19 cellular contexts compared by ENCODE assay signal in the genomic region with DNA sequence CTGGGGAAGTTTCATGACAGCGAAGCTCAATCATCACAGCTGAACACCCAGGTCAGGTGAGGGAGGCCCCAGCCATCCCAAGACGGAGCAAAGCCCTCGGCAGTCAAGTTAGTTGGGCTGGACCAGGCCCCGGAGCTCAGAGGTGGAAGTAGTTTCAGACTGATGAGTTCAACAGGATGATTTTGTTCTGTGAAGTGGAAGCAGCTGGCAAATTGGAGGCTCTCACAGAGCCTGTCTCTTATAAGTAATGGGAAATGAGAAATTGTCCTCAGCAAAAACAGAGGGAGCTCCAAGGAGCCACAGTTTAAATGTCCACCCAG.
DNase-seq lines count a peak whose midpoint lies in the region; ATAC-seq, FAIRE-seq and TF ChIP-seq lines count a peak whose summit lies in the region.
"Had no signal": no experiment of that assay in that cellular context is flagged by ENCODE, and none has a peak within 500 bp of the region (broad histone marks: within the 10 kb centered on the region; RNA-seq: fewer than 3 reads in every experiment).

No MANE protein-coding gene starts in this region.

- H3K36me3 ChIP-seq in keratinocyte (ENCODE audit: control insufficient read depth in 2 of 2, extremely low read depth in 1 of 2, insufficient read depth in 2 of 2, low read length in 2 of 2) (no peaks in the 10 kb centered on the region), spleen (no peaks in the 10 kb centered on the region)
- H3K36me3 ChIP-seq: BLaER1 had no signal

- H3K9me3 ChIP-seq in keratinocyte (ENCODE audit: control insufficient read depth, low read depth, low read length): no peaks in the 10 kb centered on the region
- no peaks in the 10 kb centered on the region for H3K9me3 ChIP-seq in spleen
- H3K9me3 ChIP-seq: BLaER1, Caco-2 had no signal

- TF ChIP-seq CTCF in keratinocyte (optimal IDR thresholded peaks at IDR 0.05 in 1 of 3, IDR thresholded peaks at IDR 0.05 in 1 of 3, conservative IDR thresholded peaks at IDR 0.05 in 1 of 3; ENCODE audit: extremely low read depth in 1 of 3, insufficient read depth in 2 of 3, low read length in 3 of 3) (no peak), spleen (IDR thresholded peaks at IDR 0.05 in 8 of 11, conservative IDR thresholded peaks at IDR 0.05 in 3 of 11) (no peak)

- no peak overlapping the region for H3K9ac ChIP-seq in keratinocyte (ENCODE audit: control insufficient read depth, extremely low read depth, insufficient read depth, low read length)
- H3K9ac ChIP-seq: BLaER1 had no signal

- no peaks in the 10 kb centered on the region for H3K27me3 ChIP-seq in keratinocyte (ENCODE audit: control insufficient read depth, extremely low read depth, insufficient read depth, low read length)
- no peaks in the 10 kb centered on the region for H3K27me3 ChIP-seq in spleen (replicated peaks in 1 of 7)
- H3K27me3 ChIP-seq: BLaER1 had no signal

- H3K4me1 ChIP-seq in keratinocyte (ENCODE audit: control insufficient read depth, extremely low read depth, insufficient read depth, low read length) (peaks cover 7% of the 10 kb centered on the region), spleen (peaks cover 5 to 26% (median 12%) of the 10 kb centered on the region in 6 donors)
- H3K4me1 ChIP-seq: BLaER1 had no signal

- no peaks in the 10 kb centered on the region for H3K9me1 ChIP-seq in keratinocyte (ENCODE audit: control insufficient read depth, extremely low read depth, insufficient read depth, low read length)

- WGBS in spleen, 5 donors: 56 to 83% (median 65%) methylated on average over 4 of the region's 4 CpGs

- H3K27ac ChIP-seq in keratinocyte (ENCODE audit: control insufficient read depth, insufficient read depth, low read length): no peak overlapping the region
- H3K27ac ChIP-seq in spleen: peak overlapping the region in 7 of 8 donors; percentile 45 to 71 (median 66)
- H3K27ac ChIP-seq: BLaER1 had no signal

- no peak for TF ChIP-seq POLR2A in spleen (IDR thresholded peaks at IDR 0.05)

- dilution Hi-C loops in keratinocyte (cut with MboI; ENCODE audit: extremely low pct_ligation_motif_present, low sequenced_read_pairs): no loop called here

- no peak for FAIRE-seq in keratinocyte (lab: Jason Lieb, UNC)
- FAIRE-seq: GM18507, H1, HepG2, HTR-8/SVneo had no signal

- peak overlapping the region; percentile 53 for H2AFZ ChIP-seq in keratinocyte (ENCODE audit: control insufficient read depth, low read length)

- ATAC-seq in Right ventricle myocardium inferior (no peak), GM21786 (IDR thresholded peaks at IDR 0.05; ENCODE audit: unreplicated experiment) (no peak)
- ATAC-seq: HepG2 had no signal

- no peaks in the 10 kb centered on the region for H3K79me2 ChIP-seq in keratinocyte (ENCODE audit: control insufficient read depth, insufficient read depth, low read length)

- DNase-seq in cardiac septum (ENCODE audit: low spot score): peak; percentile 43
- DNase-seq in Right ventricle myocardium inferior (ENCODE audit: missing footprints): no peak
- no peak for DNase-seq in keratinocyte (ENCODE audit: low read depth, low spot score)
- DNase-seq in spleen: no peak
- DNase-seq in DMS79 (lab: John Stamatoyannopoulos, UW): no peak
- DNase-seq in activated CD4-positive, CD25-positive, alpha-beta regulatory T cell treated with anti-CD3 and anti-CD28 coated beads, Interleukin-2, amount 50 U/mL, for 72 hours: no peak
- DNase-seq: 8988T; AML-193; Caco-2; CD8-positive, alpha-beta memory T cell; DMS53; HCEC 1CT; HFFc6 had no signal

- H3K4me3 ChIP-seq in keratinocyte (ENCODE audit: control insufficient read depth in 2 of 3, extremely low read depth in 1 of 3, insufficient read depth in 2 of 3, low read depth in 1 of 3, low read length in 3 of 3) (no peak overlapping the region), spleen (no peak overlapping the region)
- H3K4me3 ChIP-seq: BLaER1 had no signal

- H4K20me1 ChIP-seq in keratinocyte (ENCODE audit: control insufficient read depth, extremely low read depth, insufficient read depth, low read length): no peaks in the 10 kb centered on the region
- H4K20me1 ChIP-seq: BLaER1 had no signal

- H3K4me2 ChIP-seq in keratinocyte (ENCODE audit: control insufficient read depth, extremely low read depth, insufficient read depth, low read depth, low read length): no peak overlapping the region
- H3K4me2 ChIP-seq: BLaER1 had no signal

- intact Hi-C loops in cardiac septum (cut with DNase I): no loop called here
- intact Hi-C loops in Right ventricle myocardium inferior (cut with DNase I): no loop called here
- intact Hi-C loops in spleen (cut with DNase I; ENCODE audit: low total_unique reads): no loop called here
